1 cellular context compared by ENCODE assay signal in the genomic region with DNA sequence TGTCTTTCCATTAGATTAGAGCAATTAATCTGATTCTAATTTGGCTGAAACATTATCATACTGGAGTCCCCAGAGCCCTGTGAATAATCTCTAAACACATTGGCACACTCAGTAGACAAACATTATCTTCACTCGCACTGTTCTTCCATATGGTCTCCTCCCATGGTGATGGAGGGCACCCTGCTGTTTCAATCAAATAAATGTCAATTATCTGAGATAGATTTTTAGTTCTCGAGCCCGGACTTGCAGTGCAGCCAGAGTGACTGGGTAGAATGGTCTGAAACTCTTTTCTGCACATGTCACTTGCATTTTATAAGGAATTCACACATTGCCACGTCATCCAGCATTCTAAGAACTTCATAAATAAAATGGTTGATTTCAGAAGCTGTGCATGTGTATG.
TF ChIP-seq lines count a peak whose summit lies in the region.

No MANE protein-coding gene starts in this region.

TF ChIP-seq in HEK293, 187 proteins besides CTCF, POLR2A, EP300 and RAD21 (continued from another document and continues in another):
- TF ChIP-seq, protein P1, sequence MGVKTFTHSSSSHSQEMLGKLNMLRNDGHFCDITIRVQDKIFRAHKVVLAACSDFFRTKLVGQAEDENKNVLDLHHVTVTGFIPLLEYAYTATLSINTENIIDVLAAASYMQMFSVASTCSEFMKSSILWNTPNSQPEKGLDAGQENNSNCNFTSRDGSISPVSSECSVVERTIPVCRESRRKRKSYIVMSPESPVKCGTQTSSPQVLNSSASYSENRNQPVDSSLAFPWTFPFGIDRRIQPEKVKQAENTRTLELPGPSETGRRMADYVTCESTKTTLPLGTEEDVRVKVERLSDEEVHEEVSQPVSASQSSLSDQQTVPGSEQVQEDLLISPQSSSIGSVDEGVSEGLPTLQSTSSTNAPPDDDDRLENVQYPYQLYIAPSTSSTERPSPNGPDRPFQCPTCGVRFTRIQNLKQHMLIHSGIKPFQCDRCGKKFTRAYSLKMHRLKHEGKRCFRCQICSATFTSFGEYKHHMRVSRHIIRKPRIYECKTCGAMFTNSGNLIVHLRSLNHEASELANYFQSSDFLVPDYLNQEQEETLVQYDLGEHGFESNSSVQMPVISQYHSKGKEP (tag by site-specific recombination; IDR thresholded peaks at IDR 0.05), result peak; percentile 93
- TF ChIP-seq ZNF24 (tag by site-specific recombination; IDR thresholded peaks at IDR 0.05) (peak; percentile 85), ZNF624 (tag by site-specific recombination; IDR thresholded peaks at IDR 0.05) (no peak), ZNF664 (tag by site-specific recombination; IDR thresholded peaks at IDR 0.05) (peak; percentile 99), SP3 (tag by site-specific recombination; IDR thresholded peaks at IDR 0.05) (no peak), MZF1 (tag by site-specific recombination; IDR thresholded peaks at IDR 0.05; ENCODE audit: borderline replicate concordance) (no peak; the same call in 1 of the 2 replicates), ZFP41 (tag by site-specific recombination; IDR thresholded peaks at IDR 0.05; ENCODE audit: borderline replicate concordance) (no peak), ZNF610 (tag by site-specific recombination; IDR thresholded peaks at IDR 0.05; ENCODE audit: borderline replicate concordance) (0 out of 2 replicates have a peak, but pooled peaks have one; percentile 81), PRDM1 (tag by site-specific recombination; IDR thresholded peaks at IDR 0.05) (no peak), ZBTB21 (tag by site-specific recombination; IDR thresholded peaks at IDR 0.05) (0 out of 2 replicates have a peak, but pooled peaks have one; percentile 69), ZFHX2 (tag by site-specific recombination; conservative IDR thresholded peaks at IDR 0.05) (no peak), GFI1B (tag by site-specific recombination; IDR thresholded peaks at IDR 0.05) (peak; percentile 90), ZNF544 (tag by site-specific recombination; IDR thresholded peaks at IDR 0.05) (no peak), KLF1 (tag by site-specific recombination; IDR thresholded peaks at IDR 0.05) (peak; percentile 73), ZNF292 (tag by site-specific recombination; IDR thresholded peaks at IDR 0.05; ENCODE audit: borderline replicate concordance, low read depth) (no peak), ZNF133 (tag by site-specific recombination; IDR thresholded peaks at IDR 0.05) (no peak), ZNF585B (tag by site-specific recombination; IDR thresholded peaks at IDR 0.05) (no peak), ZBTB20 (tag by site-specific recombination; IDR thresholded peaks at IDR 0.05) (no peak), ZNF391 (tag by site-specific recombination; IDR thresholded peaks at IDR 0.05; ENCODE audit: borderline replicate concordance, low read depth) (no peak), ZNF660 (tag by site-specific recombination; IDR thresholded peaks at IDR 0.05) (peak; percentile 59; the same call in 1 of the 2 replicates), ZNF843 (tag by site-specific recombination; IDR thresholded peaks at IDR 0.05) (peak; percentile 99), ZNF623 (tag by site-specific recombination; IDR thresholded peaks at IDR 0.05) (no peak), KLF16 (tag by site-specific recombination; IDR thresholded peaks at IDR 0.05) (peak; percentile 39; the same call in 1 of the 2 replicates), BCL11A (tag by site-specific recombination; IDR thresholded peaks at IDR 0.05; ENCODE audit: low read depth) (peak; percentile 89), TRIM28 (IDR thresholded peaks at IDR 0.05; ENCODE audit: borderline replicate concordance, low read length) (peak; percentile 95), ZNF670 (tag by site-specific recombination; IDR thresholded peaks at IDR 0.05; ENCODE audit: low read depth) (no peak), ZNF266 (tag by site-specific recombination; IDR thresholded peaks at IDR 0.05; ENCODE audit: low read depth) (no peak), ZNF707 (tag by site-specific recombination; IDR thresholded peaks at IDR 0.05) (no peak), BCL11B (tag by site-specific recombination; IDR thresholded peaks at IDR 0.05; ENCODE audit: low read depth) (peak; percentile 97), ZNF175 (tag by site-specific recombination; IDR thresholded peaks at IDR 0.05) (no peak), ZNF510 (tag by site-specific recombination; IDR thresholded peaks at IDR 0.05; ENCODE audit: insufficient replicate concordance) (no peak), OSR2 (tag by site-specific recombination; IDR thresholded peaks at IDR 0.05) (peak; percentile 95), ZNF629 (tag by site-specific recombination; IDR thresholded peaks at IDR 0.05) (peak; percentile 93), ZNF394 (tag by site-specific recombination; IDR thresholded peaks at IDR 0.05; ENCODE audit: borderline replicate concordance) (peak; percentile 44; the same call in 1 of the 2 replicates), ZNF76 (tag by site-specific recombination; IDR thresholded peaks at IDR 0.05; ENCODE audit: borderline replicate concordance, low read depth) (peak; percentile 47; the same call in 1 of the 2 replicates), ZXDB (tag by site-specific recombination; IDR thresholded peaks at IDR 0.05) (peak; percentile 93), ZNF19 (tag by site-specific recombination; IDR thresholded peaks at IDR 0.05; ENCODE audit: low read depth) (peak; percentile 44; the same call in 1 of the 2 replicates), ZNF324 (tag by site-specific recombination; IDR thresholded peaks at IDR 0.05) (peak; percentile 66; the same call in 1 of the 2 replicates)
- TF ChIP-seq, protein P2, sequence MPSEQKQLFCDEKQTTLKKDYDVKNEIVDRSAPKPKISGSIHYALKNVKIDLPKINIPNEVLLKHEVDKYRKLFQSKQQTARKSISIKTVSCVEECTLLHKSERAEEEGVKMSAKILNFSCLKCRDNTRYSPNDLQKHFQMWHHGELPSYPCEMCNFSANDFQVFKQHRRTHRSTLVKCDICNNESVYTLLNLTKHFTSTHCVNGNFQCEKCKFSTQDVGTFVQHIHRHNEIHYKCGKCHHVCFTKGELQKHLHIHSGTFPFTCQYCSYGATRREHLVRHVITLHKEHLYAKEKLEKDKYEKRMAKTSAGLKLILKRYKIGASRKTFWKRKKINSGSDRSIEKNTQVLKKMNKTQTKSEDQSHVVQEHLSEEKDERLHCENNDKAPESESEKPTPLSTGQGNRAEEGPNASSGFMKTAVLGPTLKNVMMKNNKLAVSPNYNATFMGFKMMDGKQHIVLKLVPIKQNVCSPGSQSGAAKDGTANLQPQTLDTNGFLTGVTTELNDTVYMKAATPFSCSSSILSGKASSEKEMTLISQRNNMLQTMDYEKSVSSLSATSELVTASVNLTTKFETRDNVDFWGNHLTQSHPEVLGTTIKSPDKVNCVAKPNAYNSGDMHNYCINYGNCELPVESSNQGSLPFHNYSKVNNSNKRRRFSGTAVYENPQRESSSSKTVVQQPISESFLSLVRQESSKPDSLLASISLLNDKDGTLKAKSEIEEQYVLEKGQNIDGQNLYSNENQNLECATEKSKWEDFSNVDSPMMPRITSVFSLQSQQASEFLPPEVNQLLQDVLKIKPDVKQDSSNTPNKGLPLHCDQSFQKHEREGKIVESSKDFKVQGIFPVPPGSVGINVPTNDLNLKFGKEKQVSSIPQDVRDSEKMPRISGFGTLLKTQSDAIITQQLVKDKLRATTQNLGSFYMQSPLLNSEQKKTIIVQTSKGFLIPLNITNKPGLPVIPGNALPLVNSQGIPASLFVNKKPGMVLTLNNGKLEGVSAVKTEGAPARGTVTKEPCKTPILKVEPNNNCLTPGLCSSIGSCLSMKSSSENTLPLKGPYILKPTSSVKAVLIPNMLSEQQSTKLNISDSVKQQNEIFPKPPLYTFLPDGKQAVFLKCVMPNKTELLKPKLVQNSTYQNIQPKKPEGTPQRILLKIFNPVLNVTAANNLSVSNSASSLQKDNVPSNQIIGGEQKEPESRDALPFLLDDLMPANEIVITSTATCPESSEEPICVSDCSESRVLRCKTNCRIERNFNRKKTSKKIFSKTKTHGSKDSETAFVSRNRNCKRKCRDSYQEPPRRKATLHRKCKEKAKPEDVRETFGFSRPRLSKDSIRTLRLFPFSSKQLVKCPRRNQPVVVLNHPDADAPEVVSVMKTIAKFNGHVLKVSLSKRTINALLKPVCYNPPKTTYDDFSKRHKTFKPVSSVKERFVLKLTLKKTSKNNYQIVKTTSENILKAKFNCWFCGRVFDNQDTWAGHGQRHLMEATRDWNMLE (tag by site-specific recombination; conservative IDR thresholded peaks at IDR 0.05; ENCODE audit: low read depth), result peak; percentile 27; the same call in 1 of the 2 replicates
- TF ChIP-seq, protein P3, sequence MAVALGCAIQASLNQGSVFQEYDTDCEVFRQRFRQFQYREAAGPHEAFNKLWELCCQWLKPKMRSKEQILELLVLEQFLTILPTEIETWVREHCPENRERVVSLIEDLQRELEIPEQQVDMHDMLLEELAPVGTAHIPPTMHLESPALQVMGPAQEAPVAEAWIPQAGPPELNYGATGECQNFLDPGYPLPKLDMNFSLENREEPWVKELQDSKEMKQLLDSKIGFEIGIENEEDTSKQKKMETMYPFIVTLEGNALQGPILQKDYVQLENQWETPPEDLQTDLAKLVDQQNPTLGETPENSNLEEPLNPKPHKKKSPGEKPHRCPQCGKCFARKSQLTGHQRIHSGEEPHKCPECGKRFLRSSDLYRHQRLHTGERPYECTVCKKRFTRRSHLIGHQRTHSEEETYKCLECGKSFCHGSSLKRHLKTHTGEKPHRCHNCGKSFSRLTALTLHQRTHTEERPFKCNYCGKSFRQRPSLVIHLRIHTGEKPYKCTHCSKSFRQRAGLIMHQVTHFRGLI (tag by site-specific recombination; IDR thresholded peaks at IDR 0.05), result peak; percentile 59; the same call in 1 of the 2 replicates
- TF ChIP-seq, protein P4, sequence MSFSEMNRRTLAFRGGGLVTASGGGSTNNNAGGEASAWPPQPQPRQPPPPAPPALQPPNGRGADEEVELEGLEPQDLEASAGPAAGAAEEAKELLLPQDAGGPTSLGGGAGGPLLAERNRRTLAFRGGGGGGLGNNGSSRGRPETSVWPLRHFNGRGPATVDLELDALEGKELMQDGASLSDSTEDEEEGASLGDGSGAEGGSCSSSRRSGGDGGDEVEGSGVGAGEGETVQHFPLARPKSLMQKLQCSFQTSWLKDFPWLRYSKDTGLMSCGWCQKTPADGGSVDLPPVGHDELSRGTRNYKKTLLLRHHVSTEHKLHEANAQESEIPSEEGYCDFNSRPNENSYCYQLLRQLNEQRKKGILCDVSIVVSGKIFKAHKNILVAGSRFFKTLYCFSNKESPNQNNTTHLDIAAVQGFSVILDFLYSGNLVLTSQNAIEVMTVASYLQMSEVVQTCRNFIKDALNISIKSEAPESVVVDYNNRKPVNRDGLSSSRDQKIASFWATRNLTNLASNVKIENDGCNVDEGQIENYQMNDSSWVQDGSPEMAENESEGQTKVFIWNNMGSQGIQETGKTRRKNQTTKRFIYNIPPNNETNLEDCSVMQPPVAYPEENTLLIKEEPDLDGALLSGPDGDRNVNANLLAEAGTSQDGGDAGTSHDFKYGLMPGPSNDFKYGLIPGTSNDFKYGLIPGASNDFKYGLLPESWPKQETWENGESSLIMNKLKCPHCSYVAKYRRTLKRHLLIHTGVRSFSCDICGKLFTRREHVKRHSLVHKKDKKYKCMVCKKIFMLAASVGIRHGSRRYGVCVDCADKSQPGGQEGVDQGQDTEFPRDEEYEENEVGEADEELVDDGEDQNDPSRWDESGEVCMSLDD (tag by site-specific recombination; IDR thresholded peaks at IDR 0.05), result no peak
- TF ChIP-seq, protein P5, sequence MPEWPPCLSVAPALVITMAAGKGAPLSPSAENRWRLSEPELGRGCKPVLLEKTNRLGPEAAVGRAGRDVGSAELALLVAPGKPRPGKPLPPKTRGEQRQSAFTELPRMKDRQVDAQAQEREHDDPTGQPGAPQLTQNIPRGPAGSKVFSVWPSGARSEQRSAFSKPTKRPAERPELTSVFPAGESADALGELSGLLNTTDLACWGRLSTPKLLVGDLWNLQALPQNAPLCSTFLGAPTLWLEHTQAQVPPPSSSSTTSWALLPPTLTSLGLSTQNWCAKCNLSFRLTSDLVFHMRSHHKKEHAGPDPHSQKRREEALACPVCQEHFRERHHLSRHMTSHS (tag by site-specific recombination; IDR thresholded peaks at IDR 0.05), result peak; percentile 95
- TF ChIP-seq, protein P6, sequence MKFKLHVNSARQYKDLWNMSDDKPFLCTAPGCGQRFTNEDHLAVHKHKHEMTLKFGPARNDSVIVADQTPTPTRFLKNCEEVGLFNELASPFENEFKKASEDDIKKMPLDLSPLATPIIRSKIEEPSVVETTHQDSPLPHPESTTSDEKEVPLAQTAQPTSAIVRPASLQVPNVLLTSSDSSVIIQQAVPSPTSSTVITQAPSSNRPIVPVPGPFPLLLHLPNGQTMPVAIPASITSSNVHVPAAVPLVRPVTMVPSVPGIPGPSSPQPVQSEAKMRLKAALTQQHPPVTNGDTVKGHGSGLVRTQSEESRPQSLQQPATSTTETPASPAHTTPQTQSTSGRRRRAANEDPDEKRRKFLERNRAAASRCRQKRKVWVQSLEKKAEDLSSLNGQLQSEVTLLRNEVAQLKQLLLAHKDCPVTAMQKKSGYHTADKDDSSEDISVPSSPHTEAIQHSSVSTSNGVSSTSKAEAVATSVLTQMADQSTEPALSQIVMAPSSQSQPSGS (tag by site-specific recombination; IDR thresholded peaks at IDR 0.05; ENCODE audit: low read depth), result peak; percentile 60
- TF ChIP-seq, protein P7, sequence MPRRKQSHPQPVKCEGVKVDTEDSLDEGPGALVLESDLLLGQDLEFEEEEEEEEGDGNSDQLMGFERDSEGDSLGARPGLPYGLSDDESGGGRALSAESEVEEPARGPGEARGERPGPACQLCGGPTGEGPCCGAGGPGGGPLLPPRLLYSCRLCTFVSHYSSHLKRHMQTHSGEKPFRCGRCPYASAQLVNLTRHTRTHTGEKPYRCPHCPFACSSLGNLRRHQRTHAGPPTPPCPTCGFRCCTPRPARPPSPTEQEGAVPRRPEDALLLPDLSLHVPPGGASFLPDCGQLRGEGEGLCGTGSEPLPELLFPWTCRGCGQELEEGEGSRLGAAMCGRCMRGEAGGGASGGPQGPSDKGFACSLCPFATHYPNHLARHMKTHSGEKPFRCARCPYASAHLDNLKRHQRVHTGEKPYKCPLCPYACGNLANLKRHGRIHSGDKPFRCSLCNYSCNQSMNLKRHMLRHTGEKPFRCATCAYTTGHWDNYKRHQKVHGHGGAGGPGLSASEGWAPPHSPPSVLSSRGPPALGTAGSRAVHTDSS (tag by site-specific recombination; IDR thresholded peaks at IDR 0.05), result peak; percentile 71
- TF ChIP-seq, protein P8, sequence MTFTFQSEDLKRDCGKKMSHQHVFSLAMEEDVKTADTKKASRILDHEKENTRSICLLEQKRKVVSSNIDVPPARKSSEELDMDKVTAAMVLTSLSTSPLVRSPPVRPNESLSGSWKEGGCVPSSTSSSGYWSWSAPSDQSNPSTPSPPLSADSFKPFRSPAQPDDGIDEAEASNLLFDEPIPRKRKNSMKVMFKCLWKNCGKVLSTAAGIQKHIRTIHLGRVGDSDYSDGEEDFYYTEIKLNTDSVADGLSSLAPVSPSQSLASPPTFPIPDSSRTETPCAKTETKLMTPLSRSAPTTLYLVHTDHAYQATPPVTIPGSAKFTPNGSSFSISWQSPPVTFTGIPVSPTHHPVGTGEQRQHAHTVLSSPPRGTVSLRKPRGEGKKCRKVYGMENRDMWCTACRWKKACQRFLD (tag by site-specific recombination; IDR thresholded peaks at IDR 0.05), result no peak
- TF ChIP-seq, protein P9, sequence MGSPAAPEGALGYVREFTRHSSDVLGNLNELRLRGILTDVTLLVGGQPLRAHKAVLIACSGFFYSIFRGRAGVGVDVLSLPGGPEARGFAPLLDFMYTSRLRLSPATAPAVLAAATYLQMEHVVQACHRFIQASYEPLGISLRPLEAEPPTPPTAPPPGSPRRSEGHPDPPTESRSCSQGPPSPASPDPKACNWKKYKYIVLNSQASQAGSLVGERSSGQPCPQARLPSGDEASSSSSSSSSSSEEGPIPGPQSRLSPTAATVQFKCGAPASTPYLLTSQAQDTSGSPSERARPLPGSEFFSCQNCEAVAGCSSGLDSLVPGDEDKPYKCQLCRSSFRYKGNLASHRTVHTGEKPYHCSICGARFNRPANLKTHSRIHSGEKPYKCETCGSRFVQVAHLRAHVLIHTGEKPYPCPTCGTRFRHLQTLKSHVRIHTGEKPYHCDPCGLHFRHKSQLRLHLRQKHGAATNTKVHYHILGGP (tag by site-specific recombination; IDR thresholded peaks at IDR 0.05), result peak; percentile 96
